Comparison of ENCODE assay signal across 21 cellular contexts in the genomic region with DNA sequence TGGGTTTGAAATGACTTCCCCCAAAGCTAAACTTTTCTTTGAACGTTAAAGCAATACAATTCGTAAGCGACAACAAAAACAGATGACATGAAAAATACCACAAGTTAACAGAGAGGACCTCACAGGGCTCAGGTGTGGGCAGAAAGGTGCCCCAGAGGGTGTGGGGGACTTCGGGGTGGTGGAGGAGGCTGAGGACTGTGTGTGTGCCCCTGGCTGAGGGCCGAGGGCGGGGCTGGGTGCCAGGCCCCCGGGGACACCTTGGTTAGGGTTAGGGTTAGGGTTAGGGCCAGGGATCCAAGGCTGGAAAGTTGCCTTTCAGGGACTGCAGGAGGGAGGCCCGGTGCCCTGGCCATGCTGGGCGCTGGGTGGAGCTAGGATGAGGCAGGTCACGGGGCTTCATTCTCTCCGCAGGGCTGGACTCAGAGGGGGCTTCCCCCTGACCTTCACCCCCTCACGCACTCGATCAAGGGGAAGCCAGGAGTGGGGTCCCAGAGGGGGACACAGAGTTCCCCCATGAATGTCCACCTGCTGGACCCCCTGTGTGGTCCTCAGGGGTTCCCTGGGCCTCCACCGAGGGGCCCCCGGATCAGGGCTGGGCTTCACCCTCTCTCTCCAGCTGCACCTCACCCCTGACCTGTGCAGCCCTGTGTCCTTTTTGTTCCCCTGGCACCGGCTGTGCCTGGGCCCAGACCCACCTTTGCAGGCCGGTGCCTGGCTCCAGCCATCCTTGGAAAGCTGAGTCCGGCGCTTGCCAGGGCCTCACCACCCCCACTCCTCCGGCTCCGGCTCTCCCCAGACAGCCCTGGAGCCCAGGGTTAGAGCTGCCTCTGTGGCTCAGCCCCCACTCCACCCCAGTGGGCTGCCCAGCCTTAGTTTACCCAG. TPM values are rescaled to one million over a fixed set of nuclear protein-coding genes. Genes with fewer than 3 reads are reported as not detected.
A peak's percentile ranks its signal among the peaks of the same experiment; 100 is the strongest.
DNase-seq lines count a peak whose midpoint lies in the region; ATAC-seq and TF ChIP-seq lines count a peak whose summit lies in the region.
"Had no signal": no experiment of that assay in that cellular context is flagged by ENCODE, and none has a peak within 500 bp of the region (broad histone marks: within the 10 kb centered on the region; RNA-seq: fewer than 3 reads in every experiment).

No MANE protein-coding gene starts in this region.

- H3K9me3 ChIP-seq in adrenal gland (replicated peaks in 1 of 3) (no peaks in the 10 kb centered on the region), neuronal stem cell (replicated peaks in 1 of 2; ENCODE audit: control insufficient read depth in 2 of 2, insufficient read depth in 1 of 2, low read depth in 1 of 2, low read length in 2 of 2) (no peaks in the 10 kb centered on the region)

- peak overlapping the region in 1 of 4 donors; percentile 12 for H3K4me3 ChIP-seq in adrenal gland
- no peak overlapping the region for H3K4me3 ChIP-seq in neuronal stem cell (ENCODE audit: low read length in 2 of 2)
- H3K4me3 ChIP-seq: GM23248 had no signal

- H3K4me2 ChIP-seq in neuronal stem cell (ENCODE audit: insufficient read depth, low read length, poor library complexity, severe bottlenecking), result no peak overlapping the region

- H4K8ac ChIP-seq in neuronal stem cell (ENCODE audit: low read depth, low read length), result no peak overlapping the region

- no peak overlapping the region for H4K91ac ChIP-seq in neuronal stem cell (ENCODE audit: low read depth, low read length, poor library complexity)

- intact Hi-C loops in adrenal gland (cut with DNase I), result no loop called here
- intact Hi-C loops in head of caudate nucleus (cut with DNase I), result no loop called here

- H3K27me3 ChIP-seq in adrenal gland (no peaks in the 10 kb centered on the region), neuronal stem cell (ENCODE audit: control insufficient read depth in 3 of 3, insufficient read depth in 3 of 3, low read depth in 1 of 3, low read length in 3 of 3) (peaks cover 0 to 42% (median 0%) of the 10 kb centered on the region in 3 experiments)

- H3K4me1 ChIP-seq in adrenal gland (replicated peaks in 1 of 2) (peaks cover 70 to 75% of the 10 kb centered on the region in 2 donors), neuronal stem cell (ENCODE audit: control insufficient read depth in 2 of 2, insufficient read depth in 1 of 2, low read depth in 1 of 2, low read length in 2 of 2) (peaks cover 0 to 5% of the 10 kb centered on the region in 2 donors)

- H3K4me1 Mint-ChIP-seq in IgD-negative memory B cell, result peaks cover 28 to 49% (median 47%) of the 10 kb centered on the region in 3 donors

- peak overlapping the region; percentile 7 for H2BK5ac ChIP-seq in neuronal stem cell (ENCODE audit: low read length)

- peak overlapping the region; percentile 23 for H2BK12ac ChIP-seq in neuronal stem cell (ENCODE audit: low read length)

- peak overlapping the region; percentile 58 for H2BK15ac ChIP-seq in neuronal stem cell (ENCODE audit: low read length)

- H3K23ac ChIP-seq in neuronal stem cell (ENCODE audit: low read depth, low read length, poor library complexity), result no peak overlapping the region

- no peaks in the 10 kb centered on the region for H3K36me3 ChIP-seq in adrenal gland (replicated peaks in 1 of 2)
- no peaks in the 10 kb centered on the region for H3K36me3 ChIP-seq in neuronal stem cell (replicated peaks in 1 of 2; ENCODE audit: control insufficient read depth in 2 of 2, insufficient read depth in 2 of 2, low read length in 2 of 2)
- H3K36me3 ChIP-seq: WERI-Rb-1 had no signal

- no peak for DNase-seq in activated CD4-positive, CD25-positive, alpha-beta regulatory T cell (lab: John Stamatoyannopoulos, UW)
- DNase-seq in adrenal gland, result peak in 4 of 7 donors; percentile 63 to 70 (median 67)
- no peak for DNase-seq in neuronal stem cell (ENCODE audit: low spot score)
- no peak for DNase-seq in NCI-H1105 treated with DMSO at 0.1 percent for 48 hours (lab: John Stamatoyannopoulos, UW)
- no peak for DNase-seq in head of caudate nucleus
- DNase-seq: 8988T; Calu3; caudate nucleus; glutamatergic neuron; GM23248; NCI-H1092 treated with DMSO at 0.1 percent for 48 hours; NCI-H345; stimulated activated naive CD4-positive, alpha-beta T cell treated with Interleukin-2 at 50 U/mL for 16 hours; WERI-Rb-1 had no signal

- no peak overlapping the region for H3K14ac ChIP-seq in neuronal stem cell (ENCODE audit: low read length)

- no peak overlapping the region for H2BK120ac ChIP-seq in neuronal stem cell (ENCODE audit: low read depth, low read length)

- peaks cover 4% of the 10 kb centered on the region for H3K27me3 Mint-ChIP-seq in IgD-negative memory B cell

- H3K79me1 ChIP-seq in neuronal stem cell (ENCODE audit: low read depth, low read length), result no peaks in the 10 kb centered on the region

- H3K36me3 Mint-ChIP-seq in IgD-negative memory B cell, result no peaks in the 10 kb centered on the region

- TF ChIP-seq POLR2A in adrenal gland (IDR thresholded peaks at IDR 0.05), result no peak

- H3K9me3 Mint-ChIP-seq in IgD-negative memory B cell, result no peaks in the 10 kb centered on the region

- ATAC-seq in activated CD4-positive, CD25-positive, alpha-beta regulatory T cell treated with anti-CD3 and anti-CD28 coated beads, Interleukin-2, amount 50 U/mL, for 24 hours, result peak; percentile 66 to 79
- no peak for ATAC-seq in GM19328 (IDR thresholded peaks at IDR 0.05; ENCODE audit: unreplicated experiment)
- ATAC-seq: sciatic nerve, SK-N-SH treated with all-trans-retinoic acid at 6 μM for 48 hours had no signal

- H2AK5ac ChIP-seq in neuronal stem cell (ENCODE audit: low read depth, low read length), result peak overlapping the region; percentile 96

- no peak for TF ChIP-seq CTCF in adrenal gland (IDR thresholded peaks at IDR 0.05)

- H3K9ac ChIP-seq in neuronal stem cell (ENCODE audit: low read depth, low read length, poor library complexity), result no peak overlapping the region
- H3K9ac ChIP-seq: GM23248 had no signal

- H3K27ac ChIP-seq in adrenal gland, result peak overlapping the region; percentile 42 to 96 (median 93)
- H3K27ac ChIP-seq in neuronal stem cell (replicated peaks; ENCODE audit: low read length), result no peak overlapping the region
- H3K27ac ChIP-seq: GM23248, WERI-Rb-1 had no signal

- H3K4ac ChIP-seq in neuronal stem cell (ENCODE audit: low read length), result no peak overlapping the region

- no peak overlapping the region for H3K18ac ChIP-seq in neuronal stem cell (ENCODE audit: low read length)

- H3K4me3 Mint-ChIP-seq in IgD-negative memory B cell, result peak overlapping the region; percentile 38 to 83 (median 57)

- peak overlapping the region; percentile 7 to 87 (median 74) for H3K27ac Mint-ChIP-seq in IgD-negative memory B cell

- 28 to 50% (median 40%) methylated on average over 6 to 21 of the region's 21 CpGs for WGBS in adrenal gland, 4 donors
- no CpG with 5 or more reads among the region's 21 CpGs for WGBS in neuronal stem cell (ENCODE audit: extremely low coverage in 2 of 2, insufficient read length in 2 of 2, insufficient replicate concordance in 1 of 2), 2 donors

- H2AFZ ChIP-seq in neuronal stem cell (ENCODE audit: low read length), result no peak overlapping the region
- H2AFZ ChIP-seq: GM23248 had no signal

RNA-seq across cellular contexts. Expression of a gene that starts 7.0 kb away (rescaled TPM):
- 8.0 TPM for polyA plus RNA-seq in IgD-negative memory B cell
- total RNA-seq in adrenal gland, result 1 to 10 TPM in 3 of 8 donors, under 1 TPM in 2, not detected in 3; 0.55 to 4.2 (median 1.4) TPM
- polyA plus RNA-seq in adrenal gland, result 10 to 100 TPM in 2 of 3 donors, 1 to 10 TPM in 1; 1.9 to 21.8 (median 12.0) TPM
- 0.13 TPM for polyA plus RNA-seq in neuronal stem cell (2013, experiment 1 of 2)
- polyA plus RNA-seq in neuronal stem cell (2013, experiment 2 of 2), result not detected
- total RNA-seq: endothelial cell of umbilical vein, GM23248, sciatic nerve had no signal
- polyA plus RNA-seq: endothelial cell of umbilical vein, GM23248 had no signal

RNA-seq across cellular contexts. Expression of a gene that starts 7.1 kb away (rescaled TPM):
- 841 TPM for polyA plus RNA-seq in IgD-negative memory B cell
- 100 to 1,000 TPM; 158 to 323 (median 250) TPM for total RNA-seq in adrenal gland
- 1,000 to 10,000 TPM in 1 of 3 donors, 100 to 1,000 TPM in 2; 319 to 1,341 (median 324) TPM for polyA plus RNA-seq in adrenal gland
- polyA plus RNA-seq in neuronal stem cell (2013, experiment 1 of 2), result 0.13 TPM
- 0.73 TPM for polyA plus RNA-seq in neuronal stem cell (2013, experiment 2 of 2)
- total RNA-seq: Calu3, endothelial cell of umbilical vein, GM23248 had no signal
- polyA plus RNA-seq: endothelial cell of umbilical vein had no signal

RNA-seq across cellular contexts. Expression of a gene that starts 11.0 kb away (rescaled TPM):
- polyA plus RNA-seq in IgD-negative memory B cell (not detected), adrenal gland (1 to 10 TPM in 1 of 3 donors, under 1 TPM in 1, not detected in 1; 0.91 to 3.1 TPM)
- 1 to 10 TPM in 1 of 8 donors, under 1 TPM in 1, not detected in 6; 0.61 to 1.2 TPM for total RNA-seq in adrenal gland
- not detected for polyA plus RNA-seq in neuronal stem cell (2013, experiment 1 of 2)
- polyA plus RNA-seq in neuronal stem cell (2013, experiment 2 of 2), result not detected
- total RNA-seq: endothelial cell of umbilical vein, GM23248 had no signal
- polyA plus RNA-seq: endothelial cell of umbilical vein, GM23248 had no signal

RNA-seq across cellular contexts. Expression of a gene that starts 45.9 kb away (rescaled TPM):
- 0.60 TPM for polyA plus RNA-seq in IgD-negative memory B cell
- total RNA-seq in adrenal gland, result under 1 TPM in 4 of 8 donors, not detected in 4; 0.07 to 0.30 (median 0.15) TPM
- polyA plus RNA-seq in adrenal gland, result 1 to 10 TPM in 2 of 3 donors, not detected in 1; 1.1 to 2.3 TPM
- not detected for polyA plus RNA-seq in neuronal stem cell (2013, experiment 1 of 2)
- polyA plus RNA-seq in neuronal stem cell (2013, experiment 2 of 2), result not detected
- total RNA-seq: Calu3, endothelial cell of umbilical vein, GM23248, sciatic nerve had no signal
- polyA plus RNA-seq: endothelial cell of umbilical vein, GM23248, keratinocyte had no signal

Comparison
In these comparisons a context has a peak if more than half of its experiments do, and no peak if none do; other contexts are left out.
1. DNase-seq: peak in adrenal gland (4 of 7); none in activated CD4-positive, CD25-positive, alpha-beta regulatory T cell (0 of 4), neuronal stem cell (single experiment), NCI-H1105 treated with DMSO at 0.1 percent for 48 hours (single experiment) and head of caudate nucleus (0 of 42).